Comparison of ENCODE assay signal across 28 cellular contexts in genomic region chr12:50678650-50679049, GRCh38.
"Had no signal": no experiment of that assay in that cellular context is flagged by ENCODE, and none has a peak within 500 bp of the region (broad histone marks: within the 10 kb centered on the region; RNA-seq: fewer than 3 reads in every experiment).

No MANE protein-coding gene starts in this region.

- DNase-seq: cerebellar nuclear complex; effector CD8-positive, alpha-beta T cell; endodermal cell; foreskin fibroblast; gastrocnemius medialis; heart right ventricle; hypothalamus; immature natural killer cell; mucosa of descending colon; naive B cell; stimulated activated CD4-positive, alpha-beta T cell treated with anti-CD3 and anti-CD28 coated beads, Interleukin-12 subunit alpha, Interleukin-12 subunit beta, amount 100 ng/mL, for 4 hours; stimulated activated CD4-positive, alpha-beta T cell treated with anti-CD3 and anti-CD28 coated beads, Interleukin-1b, Interleukin-23, amount 100 ng/mL, for 48 hours; stimulated activated CD4-positive, alpha-beta T cell treated with anti-CD3 and anti-CD28 coated beads, Interleukin-4, amount 100 ng/mL, for 1 hour; stimulated activated CD8-positive, alpha-beta memory T cell treated with anti-CD3 and anti-CD28 coated beads, Interleukin-4, amount 100 ng/mL, for 48 hours; stimulated activated naive CD4-positive, alpha-beta T cell; stimulated activated naive CD8-positive, alpha-beta T cell treated with anti-CD3 and anti-CD28 coated beads, Interleukin-15, amount 100 ng/mL, for 72 hours; testis; tibial artery had no signal

- ATAC-seq: esophagus mucosa; gastrocnemius medialis; natural killer cell treated with Interleukin-12 subunit alpha and Interleukin-12 subunit beta and Interleukin-15 and Interleukin-18, amount 100 ng/mL, for 72 hours; stimulated activated naive CD8-positive, alpha-beta T cell treated with anti-CD3 and anti-CD28 coated beads, Interleukin-15, amount 100 ng/mL, for 72 hours had no signal

- H3K27ac Mint-ChIP-seq: endodermal cell; immature natural killer cell; natural killer cell treated with Interleukin-12 subunit alpha and Interleukin-12 subunit beta and Interleukin-15 and Interleukin-18, amount 100 ng/mL, for 72 hours; neural progenitor cell; stimulated activated naive CD8-positive, alpha-beta T cell treated with anti-CD3 and anti-CD28 coated beads, Interleukin-15, amount 100 ng/mL, for 72 hours; type B pancreatic cell had no signal

- H3K4me1 Mint-ChIP-seq: endodermal cell; immature natural killer cell; memory B cell; naive B cell; neural progenitor cell; stimulated activated naive CD8-positive, alpha-beta T cell treated with anti-CD3 and anti-CD28 coated beads, Interleukin-15, amount 100 ng/mL, for 72 hours had no signal

- H3K4me1 ChIP-seq: gastrocnemius medialis, neural progenitor cell, prostate gland, right atrium auricular region, testis had no signal

- H3K9me3 ChIP-seq: gastrocnemius medialis, heart right ventricle, mucosa of descending colon, prostate gland, right atrium auricular region, testis, tibial artery had no signal

- H3K27me3 ChIP-seq: gastrocnemius medialis, heart right ventricle, neural progenitor cell, right atrium auricular region, testis, tibial artery had no signal

- H3K27me3 Mint-ChIP-seq: memory B cell; naive B cell; natural killer cell treated with Interleukin-12 subunit alpha and Interleukin-12 subunit beta and Interleukin-15 and Interleukin-18, amount 100 ng/mL, for 72 hours; stimulated activated naive CD8-positive, alpha-beta T cell treated with anti-CD3 and anti-CD28 coated beads, Interleukin-15, amount 100 ng/mL, for 72 hours; type B pancreatic cell had no signal

- H3K4me3 Mint-ChIP-seq: endodermal cell; immature natural killer cell; memory B cell; naive B cell; natural killer cell treated with Interleukin-12 subunit alpha and Interleukin-12 subunit beta and Interleukin-15 and Interleukin-18, amount 100 ng/mL, for 72 hours; neural progenitor cell; stimulated activated naive CD8-positive, alpha-beta T cell treated with anti-CD3 and anti-CD28 coated beads, Interleukin-15, amount 100 ng/mL, for 72 hours; type B pancreatic cell had no signal

- H3K4me3 ChIP-seq: gastrocnemius medialis, heart right ventricle, lung, mucosa of descending colon, neural progenitor cell, prostate gland, right atrium auricular region, smooth muscle cell, testis, tibial artery had no signal

- H3K27ac ChIP-seq: epithelial cell of prostate, gastrocnemius medialis, heart right ventricle, neural progenitor cell, prostate gland, right atrium auricular region, testis, tibial artery had no signal

- H3K9me3 Mint-ChIP-seq: endodermal cell; immature natural killer cell; memory B cell; naive B cell; natural killer cell treated with Interleukin-12 subunit alpha and Interleukin-12 subunit beta and Interleukin-15 and Interleukin-18, amount 100 ng/mL, for 72 hours; neural progenitor cell; stimulated activated naive CD8-positive, alpha-beta T cell treated with anti-CD3 and anti-CD28 coated beads, Interleukin-15, amount 100 ng/mL, for 72 hours; type B pancreatic cell had no signal
